In genomic region chr2:54724560-54725342, GRCh38 we compare ENCODE assay signal across 8 cellular contexts. TPM values are rescaled to one million over a fixed set of nuclear protein-coding genes. Genes with fewer than 3 reads are reported as not detected.
DNase-seq lines count a peak whose midpoint lies in the region; ATAC-seq and TF ChIP-seq lines count a peak whose summit lies in the region.

No MANE protein-coding gene starts in this region.

- H3K4me3 ChIP-seq in prostate gland, result peak overlapping the region; percentile 49 to 53

- no peaks in the 10 kb centered on the region for H3K27me3 ChIP-seq in prostate gland (replicated peaks; ENCODE audit: insufficient read depth)

- no peak overlapping the region for H3K27ac ChIP-seq in prostate gland

- intact Hi-C loops in left cardiac atrium (cut with DNase I) (loop anchor here in 1 of 2 donors (10.0 kb wide), 2 partner anchors 110 to 450 kb away; no protein-coding TSS in a partner anchor), prostate gland (cut with DNase I) (loop anchor here (10.0 kb wide), 2 partner anchors 110 to 450 kb away; no protein-coding TSS in a partner anchor)

- TF ChIP-seq POLR2A in prostate gland (IDR thresholded peaks at IDR 0.05), result no peak

- DNase-seq in DMS79 treated with DMSO at 0.1 percent for 48 hours (lab: John Stamatoyannopoulos, UW), result peak; percentile 38
- no peak for DNase-seq in DMS79 (lab: John Stamatoyannopoulos, UW)
- DNase-seq in NCI-H146 (lab: John Stamatoyannopoulos, UW), result peak; percentile 75
- peak; percentile 9 for DNase-seq in activated effector memory CD4-positive, alpha-beta T cell treated with Interleukin-2 at 50 U/mL for 16 hours
- DNase-seq in left cardiac atrium, result peak; percentile 43
- DNase-seq in prostate gland (ENCODE audit: low spot score), result no peak
- no peak for DNase-seq in HPDE6-E6E7 (ENCODE audit: extremely low spot score)

- no peaks in the 10 kb centered on the region for H3K36me3 ChIP-seq in prostate gland

- H3K9me3 ChIP-seq in prostate gland, result no peaks in the 10 kb centered on the region

- H3K4me1 ChIP-seq in prostate gland (replicated peaks), result no peaks in the 10 kb centered on the region

- ATAC-seq in left cardiac atrium (no peak), HG03354 (IDR thresholded peaks at IDR 0.05; ENCODE audit: poor library complexity, severe bottlenecking, unreplicated experiment) (no peak)

- WGBS in prostate gland, result 2% methylated on average over 63 of the region's 87 CpGs

- no peak for TF ChIP-seq CTCF in prostate gland (IDR thresholded peaks at IDR 0.05)

RNA-seq across cellular contexts. Expression of gene EML6, which starts 1.3 kb away (rescaled TPM):
- under 1 TPM; 0.52 to 0.62 TPM for total RNA-seq in left cardiac atrium
- 10 to 100 TPM in 1 of 2 donors, under 1 TPM in 1; 0.46 to 10.7 TPM for total RNA-seq in prostate gland

Comparison
In these comparisons a context has a peak if more than half of its experiments do, and no peak if none do; other contexts are left out.
1. DNase-seq: peak in DMS79 treated with DMSO at 0.1 percent for 48 hours (single experiment), NCI-H146 (single experiment), activated effector memory CD4-positive, alpha-beta T cell treated with Interleukin-2 at 50 U/mL for 16 hours (single experiment) and left cardiac atrium (single experiment); none in DMS79 (single experiment), prostate gland (single experiment) and HPDE6-E6E7 (single experiment).